Comparison of ENCODE assay signal across 15 cellular contexts in the genomic region with DNA sequence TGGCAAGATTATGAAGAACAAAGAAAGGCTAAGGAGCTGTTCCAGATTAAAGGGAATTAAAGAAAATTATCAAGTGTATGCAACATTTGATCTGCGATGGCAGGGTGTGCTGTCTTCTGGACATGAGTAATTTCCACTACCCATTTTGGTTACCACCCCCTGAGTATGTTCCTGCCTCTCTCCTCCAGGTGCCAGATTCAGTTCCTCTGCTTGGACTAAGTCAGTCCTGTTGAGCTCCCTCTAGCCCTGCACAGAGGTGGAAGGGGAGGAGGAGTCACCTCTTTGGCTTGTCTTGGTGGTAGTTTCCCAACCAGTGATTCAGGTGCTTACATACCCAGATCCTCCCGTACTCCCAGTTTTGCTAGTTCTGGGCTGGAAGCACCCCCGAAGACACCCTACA. TPM values are rescaled to one million over a fixed set of nuclear protein-coding genes. Genes with fewer than 3 reads are reported as not detected.
DNase-seq lines count a peak whose midpoint lies in the region; ATAC-seq and TF ChIP-seq lines count a peak whose summit lies in the region.
"Had no signal": no experiment of that assay in that cellular context is flagged by ENCODE, and none has a peak within 500 bp of the region (broad histone marks: within the 10 kb centered on the region; RNA-seq: fewer than 3 reads in every experiment).

No MANE protein-coding gene starts in this region.

- H3K4me1 Mint-ChIP-seq in natural killer cell treated with Interleukin-12 subunit alpha and Interleukin-12 subunit beta and Interleukin-15 and Interleukin-18, amount 100 ng/mL, for 72 hours (ENCODE audit: low read depth in 2 of 2), result peaks cover 17 to 25% of the 10 kb centered on the region in 2 donors
- peaks cover 17 to 20% of the 10 kb centered on the region in 2 donors for H3K4me1 Mint-ChIP-seq in natural killer cell
- peaks cover 20% of the 10 kb centered on the region for H3K4me1 Mint-ChIP-seq in stimulated activated effector memory CD8-positive, alpha-beta T cell treated with anti-CD3 and anti-CD28 coated beads, Interleukin-12 subunit alpha, Interleukin-12 subunit beta, amount 100 ng/mL, for 72 hours

- H3K9me3 Mint-ChIP-seq in natural killer cell treated with Interleukin-12 subunit alpha and Interleukin-12 subunit beta and Interleukin-15 and Interleukin-18, amount 100 ng/mL, for 72 hours, result no peaks in the 10 kb centered on the region
- H3K9me3 Mint-ChIP-seq in natural killer cell, result no peaks in the 10 kb centered on the region
- H3K9me3 Mint-ChIP-seq in stimulated activated effector memory CD8-positive, alpha-beta T cell treated with anti-CD3 and anti-CD28 coated beads, Interleukin-12 subunit alpha, Interleukin-12 subunit beta, amount 100 ng/mL, for 72 hours, result no peaks in the 10 kb centered on the region

- DNase-seq in natural killer cell treated with Interleukin-12 subunit alpha and Interleukin-12 subunit beta and Interleukin-15 and Interleukin-18, amount 100 ng/mL, for 72 hours (ENCODE audit: low spot score), result no peak
- no peak for DNase-seq in natural killer cell
- DNase-seq in MV-4-11 (lab: John Stamatoyannopoulos, UW), result peak; percentile 84
- no peak for DNase-seq in stimulated activated effector memory CD8-positive, alpha-beta T cell treated with anti-CD3 and anti-CD28 coated beads, Interleukin-12 subunit alpha, Interleukin-12 subunit beta, amount 100 ng/mL, for 72 hours (ENCODE audit: low spot score in 2 of 2)
- no peak for DNase-seq in NCI-H2029 treated with DMSO at 0.1 percent for 48 hours (lab: John Stamatoyannopoulos, UW)
- DNase-seq in CD1c-positive myeloid dendritic cell (ENCODE audit: extremely low spot score), result no peak
- no peak for DNase-seq in activated CD8-positive, alpha-beta memory T cell treated with anti-CD3 and anti-CD28 coated beads, Interleukin-2, amount 50 U/mL, for 48 hours
- DNase-seq: ACHN, NCI-H2107, PC-9, T-cell had no signal

- TF ChIP-seq CTCF in natural killer cell (IDR thresholded peaks at IDR 0.05), result no peak

- H3K27ac Mint-ChIP-seq in natural killer cell treated with Interleukin-12 subunit alpha and Interleukin-12 subunit beta and Interleukin-15 and Interleukin-18, amount 100 ng/mL, for 72 hours, result peak overlapping the region in 1 of 2 donors; percentile 34
- H3K27ac Mint-ChIP-seq in natural killer cell, result no peak overlapping the region
- H3K27ac Mint-ChIP-seq in stimulated activated effector memory CD8-positive, alpha-beta T cell treated with anti-CD3 and anti-CD28 coated beads, Interleukin-12 subunit alpha, Interleukin-12 subunit beta, amount 100 ng/mL, for 72 hours, result no peak overlapping the region
- H3K27ac Mint-ChIP-seq: activated T-helper 2 cell treated with anti-CD3 and anti-CD28 coated beads, Interferon-gamma antibody, Interleukin-2, Interleukin-4, amounts not matched to agents 10 μg/mL and 5 μg/mL and 100 μg/mL, durations not matched to agents 14 hours and 24 hours and 36 hours had no signal

- intact Hi-C loops in natural killer cell (cut with micrococcal nuclease), result no loop called here

- H3K36me3 Mint-ChIP-seq in natural killer cell treated with Interleukin-12 subunit alpha and Interleukin-12 subunit beta and Interleukin-15 and Interleukin-18, amount 100 ng/mL, for 72 hours, result peaks cover 6% of the 10 kb centered on the region
- peaks cover 8% of the 10 kb centered on the region for H3K36me3 Mint-ChIP-seq in natural killer cell
- H3K36me3 Mint-ChIP-seq in stimulated activated effector memory CD8-positive, alpha-beta T cell treated with anti-CD3 and anti-CD28 coated beads, Interleukin-12 subunit alpha, Interleukin-12 subunit beta, amount 100 ng/mL, for 72 hours, result no peaks in the 10 kb centered on the region

- ATAC-seq in natural killer cell treated with Interleukin-12 subunit alpha and Interleukin-12 subunit beta and Interleukin-15 and Interleukin-18, amount 100 ng/mL, for 72 hours, result peak in 1 of 2 donors; percentile 49
- ATAC-seq in natural killer cell (no peak), HG02798 (IDR thresholded peaks at IDR 0.05; ENCODE audit: poor library complexity, unreplicated experiment) (peak; percentile 57)
- peak; percentile 57 for ATAC-seq in stimulated activated effector memory CD8-positive, alpha-beta T cell treated with anti-CD3 and anti-CD28 coated beads, Interleukin-12 subunit alpha, Interleukin-12 subunit beta, amount 100 ng/mL, for 72 hours
- ATAC-seq: gastroesophageal sphincter, T-cell had no signal

- H3K27me3 Mint-ChIP-seq in natural killer cell treated with Interleukin-12 subunit alpha and Interleukin-12 subunit beta and Interleukin-15 and Interleukin-18, amount 100 ng/mL, for 72 hours, result peaks cover 30 to 45% of the 10 kb centered on the region in 2 donors
- H3K27me3 Mint-ChIP-seq in natural killer cell (ENCODE audit: low read depth in 2 of 2), result peaks cover 33 to 60% of the 10 kb centered on the region in 2 donors

- H3K4me3 Mint-ChIP-seq in natural killer cell treated with Interleukin-12 subunit alpha and Interleukin-12 subunit beta and Interleukin-15 and Interleukin-18, amount 100 ng/mL, for 72 hours, result peak overlapping the region; percentile 3
- H3K4me3 Mint-ChIP-seq in natural killer cell, result no peak overlapping the region
- no peak overlapping the region for H3K4me3 Mint-ChIP-seq in stimulated activated effector memory CD8-positive, alpha-beta T cell treated with anti-CD3 and anti-CD28 coated beads, Interleukin-12 subunit alpha, Interleukin-12 subunit beta, amount 100 ng/mL, for 72 hours

RNA-seq across cellular contexts. Expression of gene SNRPB2, which starts 22.2 kb away (rescaled TPM):
- 10 to 100 TPM; 80.2 to 99.4 TPM for total RNA-seq in natural killer cell treated with Interleukin-12 subunit alpha and Interleukin-12 subunit beta and Interleukin-15 and Interleukin-18, amount 100 ng/mL, for 72 hours
- total RNA-seq in natural killer cell, result 10 to 100 TPM; 39.4 to 43.0 (median 40.5) TPM

RNA-seq across cellular contexts. Expression of gene OTOR, which starts 40.5 kb away (rescaled TPM):
- not detected for total RNA-seq in natural killer cell treated with Interleukin-12 subunit alpha and Interleukin-12 subunit beta and Interleukin-15 and Interleukin-18, amount 100 ng/mL, for 72 hours
- not detected for total RNA-seq in natural killer cell
- total RNA-seq: activated T-helper 2 cell treated with anti-CD3 and anti-CD28 coated beads, Interferon-gamma antibody, Interleukin-2, Interleukin-4, amounts not matched to agents 10 μg/mL and 5 μg/mL and 100 μg/mL, durations not matched to agents 14 hours and 24 hours and 36 hours; gastroesophageal sphincter; LHCN-M2; PC-9; T-cell had no signal

Comparison
In these comparisons a context has a peak if more than half of its experiments do, and no peak if none do; other contexts are left out.
1. ATAC-seq: peak in HG02798 (single experiment) and stimulated activated effector memory CD8-positive, alpha-beta T cell treated with anti-CD3 and anti-CD28 coated beads, Interleukin-12 subunit alpha, Interleukin-12 subunit beta, amount 100 ng/mL, for 72 hours (single experiment); none in natural killer cell (0 of 3).